In the genomic region with DNA sequence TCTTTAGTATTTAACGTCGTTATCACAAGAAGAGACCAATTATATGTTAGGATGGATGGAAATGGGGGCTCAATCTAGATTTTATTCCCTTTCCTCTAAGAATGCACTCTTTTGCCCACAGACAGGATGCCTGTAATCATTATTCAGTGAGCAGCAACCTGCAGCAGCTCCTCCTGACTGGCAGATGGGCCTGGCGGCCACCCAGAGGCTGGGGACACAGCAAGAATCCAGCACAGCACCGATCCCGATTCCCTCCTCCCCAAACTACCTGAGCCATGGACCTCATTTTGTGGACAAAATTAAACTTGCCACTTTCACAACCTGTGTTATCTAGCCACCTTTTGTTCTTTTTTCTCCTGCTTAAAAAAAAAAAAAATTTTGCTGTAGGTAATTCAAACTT, we compare ENCODE assay signal across 10 cellular contexts.
A peak's percentile ranks its signal among the peaks of the same experiment; 100 is the strongest.
DNase-seq lines count a peak whose midpoint lies in the region; ATAC-seq lines count a peak whose summit lies in the region.
"Had no signal": no experiment of that assay in that cellular context is flagged by ENCODE, and none has a peak within 500 bp of the region (broad histone marks: within the 10 kb centered on the region; RNA-seq: fewer than 3 reads in every experiment).

No MANE protein-coding gene starts in this region.

- no peaks in the 10 kb centered on the region for H3K36me3 ChIP-seq in CD8-positive, alpha-beta memory T cell (ENCODE audit: insufficient read depth, low read length)
- no peaks in the 10 kb centered on the region for H3K36me3 ChIP-seq in HUES64 (ENCODE audit: insufficient read depth, low read length)

- peaks cover 51 to 80% (median 78%) of the 10 kb centered on the region in 3 donors for H3K4me1 Mint-ChIP-seq in CD8-positive, alpha-beta memory T cell
- peaks cover 47 to 62% of the 10 kb centered on the region in 2 donors for H3K4me1 Mint-ChIP-seq in natural killer cell treated with Interleukin-12 subunit alpha and Interleukin-12 subunit beta and Interleukin-15 and Interleukin-18, amount 100 ng/mL, for 72 hours (ENCODE audit: low read depth in 2 of 2)

- ATAC-seq in natural killer cell treated with Interleukin-12 subunit alpha and Interleukin-12 subunit beta and Interleukin-15 and Interleukin-18, amount 100 ng/mL, for 72 hours = no peak
- ATAC-seq in HG03565 (IDR thresholded peaks at IDR 0.05; ENCODE audit: unreplicated experiment) = no peak
- ATAC-seq in activated CD4-positive, CD25-positive, alpha-beta regulatory T cell treated with anti-CD3 and anti-CD28 coated beads, Interleukin-2, amount 50 U/mL, for 24 hours = no peak
- ATAC-seq: left colon had no signal

- H3K27me3 ChIP-seq in CD8-positive, alpha-beta memory T cell (ENCODE audit: insufficient read depth, low read length, poor library complexity, severe bottlenecking) = no peaks in the 10 kb centered on the region
- no peaks in the 10 kb centered on the region for H3K27me3 ChIP-seq in HUES64 (ENCODE audit: insufficient read depth, low read length)
- H3K27me3 ChIP-seq: suprapubic skin had no signal

- H3K9me3 Mint-ChIP-seq in CD8-positive, alpha-beta memory T cell = peaks cover 0 to 2% (median 0%) of the 10 kb centered on the region in 5 donors
- no peaks in the 10 kb centered on the region for H3K9me3 Mint-ChIP-seq in natural killer cell treated with Interleukin-12 subunit alpha and Interleukin-12 subunit beta and Interleukin-15 and Interleukin-18, amount 100 ng/mL, for 72 hours
- H3K9me3 Mint-ChIP-seq: activated B cell treated with CpG ODN at 0.5 μM for 24 hours had no signal

- WGBS in HUES64 = 64% methylated on average over 5 of the region's 5 CpGs

- H3K9me3 ChIP-seq in CD8-positive, alpha-beta memory T cell (ENCODE audit: low read length) = no peaks in the 10 kb centered on the region
- H3K9me3 ChIP-seq in HUES64 (ENCODE audit: insufficient read depth, low read depth, low read length) = no peaks in the 10 kb centered on the region
- H3K9me3 ChIP-seq: suprapubic skin had no signal

- CTCF ChIA-PET in CD8-positive, alpha-beta memory T cell (lab: Charles Lee) = interaction anchor here (1.3 kb wide), 1 partner anchor 10 kb away, joined by 3 read pairs; no protein-coding TSS in a partner anchor

- no peak overlapping the region for H3K9ac ChIP-seq in HUES64 (ENCODE audit: low read depth, low read length)

- H3K4me3 ChIP-seq in CD8-positive, alpha-beta memory T cell (ENCODE audit: low read length) = no peak overlapping the region
- no peak overlapping the region for H3K4me3 ChIP-seq in HUES64 (ENCODE audit: low read length)
- H3K4me3 ChIP-seq: suprapubic skin had no signal

- H3K36me3 Mint-ChIP-seq in CD8-positive, alpha-beta memory T cell = peaks cover 0 to 54% (median 11%) of the 10 kb centered on the region in 3 donors
- peaks cover 12% of the 10 kb centered on the region for H3K36me3 Mint-ChIP-seq in natural killer cell treated with Interleukin-12 subunit alpha and Interleukin-12 subunit beta and Interleukin-15 and Interleukin-18, amount 100 ng/mL, for 72 hours

- H3K27ac Mint-ChIP-seq in CD8-positive, alpha-beta memory T cell = peak overlapping the region in 6 of 8 donors; percentile 6 to 84 (median 53)
- peak overlapping the region; percentile 90 to 95 for H3K27ac Mint-ChIP-seq in natural killer cell treated with Interleukin-12 subunit alpha and Interleukin-12 subunit beta and Interleukin-15 and Interleukin-18, amount 100 ng/mL, for 72 hours

- H3K4me3 Mint-ChIP-seq in CD8-positive, alpha-beta memory T cell = no peak overlapping the region
- no peak overlapping the region for H3K4me3 Mint-ChIP-seq in natural killer cell treated with Interleukin-12 subunit alpha and Interleukin-12 subunit beta and Interleukin-15 and Interleukin-18, amount 100 ng/mL, for 72 hours
- H3K4me3 Mint-ChIP-seq: activated B cell treated with CpG ODN at 0.5 μM for 24 hours had no signal

- no peaks in the 10 kb centered on the region for H3K27me3 Mint-ChIP-seq in CD8-positive, alpha-beta memory T cell
- no peaks in the 10 kb centered on the region for H3K27me3 Mint-ChIP-seq in natural killer cell treated with Interleukin-12 subunit alpha and Interleukin-12 subunit beta and Interleukin-15 and Interleukin-18, amount 100 ng/mL, for 72 hours
- H3K27me3 Mint-ChIP-seq: activated B cell treated with CpG ODN at 0.5 μM for 24 hours had no signal

- no peak overlapping the region for H3K27ac ChIP-seq in CD8-positive, alpha-beta memory T cell (ENCODE audit: low read depth, low read length)
- H3K27ac ChIP-seq in HUES64 (ENCODE audit: low read depth, low read length) = 0 out of 2 replicates have a peak overlapping the region, but pooled peaks have one; percentile 6
- H3K27ac ChIP-seq: suprapubic skin had no signal

- POLR2A ChIA-PET in CD8-positive, alpha-beta memory T cell (lab: Charles Lee) = interaction anchor here (0.6 kb wide), 1 partner anchor 57 kb away, joined by 3 read pairs; no protein-coding TSS in a partner anchor

- DNase-seq in CD8-positive, alpha-beta memory T cell = no peak
- DNase-seq in cerebellar nuclear complex (lab: John Stamatoyannopoulos, UW) = peak; percentile 69 to 91
- no peak for DNase-seq in natural killer cell treated with Interleukin-12 subunit alpha and Interleukin-12 subunit beta and Interleukin-15 and Interleukin-18, amount 100 ng/mL, for 72 hours (ENCODE audit: low spot score)
- no peak for DNase-seq in superior temporal gyrus (ENCODE audit: extremely low spot score)
- DNase-seq: activated B cell treated with CpG ODN at 0.5 μM for 24 hours, left colon had no signal

- H3K4me1 ChIP-seq in CD8-positive, alpha-beta memory T cell (ENCODE audit: insufficient read depth, low read length) = peaks cover 62% of the 10 kb centered on the region
- peaks cover 26% of the 10 kb centered on the region for H3K4me1 ChIP-seq in HUES64 (ENCODE audit: insufficient read depth, low read length)

Comparison
In these comparisons a context has a peak if more than half of its experiments do, and no peak if none do; other contexts are left out.
1. DNase-seq: peak in cerebellar nuclear complex (2 of 2); none in CD8-positive, alpha-beta memory T cell (0 of 5), natural killer cell treated with Interleukin-12 subunit alpha and Interleukin-12 subunit beta and Interleukin-15 and Interleukin-18, amount 100 ng/mL, for 72 hours (single experiment) and superior temporal gyrus (single experiment).